ENCODE assay signal across 14 cellular contexts in the genomic region with DNA sequence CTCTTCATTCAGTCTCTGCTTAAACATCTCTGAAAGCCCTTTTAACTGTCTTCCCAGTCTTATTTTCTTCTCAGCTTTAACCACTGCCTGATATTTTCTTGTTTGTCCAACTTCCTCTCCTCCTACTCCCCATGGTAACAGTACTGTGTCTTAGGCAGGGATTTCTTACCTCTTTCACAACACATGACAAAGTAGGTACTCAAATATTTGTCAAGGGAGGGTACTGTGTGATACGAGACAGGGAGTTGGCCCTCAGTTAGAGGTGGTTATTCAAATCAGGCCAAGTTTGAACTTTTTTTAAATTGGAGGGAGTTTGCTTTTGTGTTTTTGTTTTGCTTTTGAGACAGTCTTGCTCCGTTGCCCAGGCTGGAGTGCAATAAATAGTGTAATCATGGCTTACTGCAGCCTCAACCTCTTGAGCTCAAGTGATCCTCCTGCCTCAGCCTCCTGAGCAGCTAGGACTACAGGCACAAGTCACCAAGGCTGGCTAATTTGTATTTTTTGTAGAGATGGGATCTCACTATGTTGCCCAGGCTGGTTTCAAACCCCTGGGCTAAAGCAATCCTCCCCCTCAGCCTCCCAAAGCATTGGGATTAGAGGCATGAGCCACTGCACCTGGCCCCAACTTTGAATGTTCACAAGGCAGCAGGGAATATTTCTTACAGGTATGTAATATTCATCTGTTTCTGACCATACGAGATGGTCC. TPM values are rescaled to one million over a fixed set of nuclear protein-coding genes. Genes with fewer than 3 reads are reported as not detected.
DNase-seq lines count a peak whose midpoint lies in the region; ATAC-seq and TF ChIP-seq lines count a peak whose summit lies in the region.
"Had no signal": no experiment of that assay in that cellular context is flagged by ENCODE, and none has a peak within 500 bp of the region (broad histone marks: within the 10 kb centered on the region; RNA-seq: fewer than 3 reads in every experiment).

No MANE protein-coding gene starts in this region.

- peaks cover 39% of the 10 kb centered on the region for H3K4me1 ChIP-seq in Caco-2
- peaks cover 7% of the 10 kb centered on the region for H3K4me1 ChIP-seq in colonic mucosa
- peaks cover 62% of the 10 kb centered on the region for H3K4me1 ChIP-seq in mucosa of stomach (ENCODE audit: control insufficient read depth, insufficient read depth, low read length)

- CTCF ChIA-PET in Caco-2 (lab: Charles Lee): no interaction called here

- no peaks in the 10 kb centered on the region for H3K9me3 Mint-ChIP-seq in Caco-2 (ENCODE audit: unreplicated experiment)
- no peaks in the 10 kb centered on the region for H3K9me3 Mint-ChIP-seq in stimulated activated naive B cell treated with anti-CD40 and anti-IgM and Interleukin-4, amounts not matched to agents 10 μg/mL and 1 μg/mL and 100 μg/mL, for 72 hours
- H3K9me3 Mint-ChIP-seq: CD8-positive, alpha-beta T cell; GM23338 had no signal

- H3K27me3 Mint-ChIP-seq in Caco-2 (ENCODE audit: insufficient read depth, unreplicated experiment): no peaks in the 10 kb centered on the region
- peaks cover 2 to 3% of the 10 kb centered on the region in 2 donors for H3K27me3 Mint-ChIP-seq in stimulated activated naive B cell treated with anti-CD40 and anti-IgM and Interleukin-4, amounts not matched to agents 10 μg/mL and 1 μg/mL and 100 μg/mL, for 72 hours
- H3K27me3 Mint-ChIP-seq: brain had no signal

- no TSS peak for BruUV-seq in Caco-2 (replicated peaks; lab: Mats Ljungman, UMichigan)

- peak overlapping the region; percentile 49 for H3K4me3 Mint-ChIP-seq in Caco-2 (ENCODE audit: unreplicated experiment)
- H3K4me3 Mint-ChIP-seq in stimulated activated naive B cell treated with anti-CD40 and anti-IgM and Interleukin-4, amounts not matched to agents 10 μg/mL and 1 μg/mL and 100 μg/mL, for 72 hours: no peak overlapping the region
- H3K4me3 Mint-ChIP-seq: brain; CD8-positive, alpha-beta T cell; GM23338 had no signal

- H3K4me3 ChIP-seq in Caco-2 (ENCODE audit: low read depth, low read length) (no peak overlapping the region), colonic mucosa (no peak overlapping the region), mucosa of stomach (ENCODE audit: low read length) (peak overlapping the region; percentile 32)
- H3K4me3 ChIP-seq: GM23338, smooth muscle cell had no signal

- ATAC-seq in GM21619 (IDR thresholded peaks at IDR 0.05; ENCODE audit: unreplicated experiment): no peak
- no peak for ATAC-seq in GM19023 (IDR thresholded peaks at IDR 0.05; ENCODE audit: unreplicated experiment)
- ATAC-seq in GM21737 (IDR thresholded peaks at IDR 0.05; ENCODE audit: unreplicated experiment): no peak
- ATAC-seq in stimulated activated naive B cell treated with anti-CD40 and anti-IgM and Interleukin-4, amounts not matched to agents 10 μg/mL and 1 μg/mL and 100 μg/mL, for 72 hours (replicated peaks): no peak
- ATAC-seq: CD8-positive, alpha-beta T cell had no signal

- peak overlapping the region; percentile 98 for H3K27ac Mint-ChIP-seq in Caco-2 (ENCODE audit: unreplicated experiment)
- no peak overlapping the region for H3K27ac Mint-ChIP-seq in stimulated activated naive B cell treated with anti-CD40 and anti-IgM and Interleukin-4, amounts not matched to agents 10 μg/mL and 1 μg/mL and 100 μg/mL, for 72 hours
- H3K27ac Mint-ChIP-seq: CD8-positive, alpha-beta T cell; GM23338 had no signal

- POLR2A ChIA-PET in Caco-2 (lab: Charles Lee): interaction anchor here (0.6 to 0.9 kb wide), 2 partner anchors 90 to 98 kb away, joined by 3 read pairs; no protein-coding TSS in a partner anchor

- TF ChIP-seq CTCF in Caco-2 (IDR thresholded peaks at IDR 0.05; ENCODE audit: insufficient read depth in 1 of 2, low read depth in 1 of 2, low read length in 1 of 2, severe bottlenecking in 1 of 2, unreplicated experiment in 1 of 2) (no peak), colonic mucosa (IDR thresholded peaks at IDR 0.05) (no peak)

- H3K36me3 ChIP-seq in Caco-2 (ENCODE audit: control insufficient read depth, insufficient read depth, low read length) (0 out of 2 replicates have a peak, but pooled peaks cover 2% of the 10 kb centered on the region), colonic mucosa (no peaks in the 10 kb centered on the region), mucosa of stomach (ENCODE audit: control insufficient read depth, insufficient read depth, low read length) (no peaks in the 10 kb centered on the region)

- H3K27me3 ChIP-seq in Caco-2 (replicated peaks; ENCODE audit: control insufficient read depth, insufficient read depth, low read length) (no peaks in the 10 kb centered on the region), colonic mucosa (no peaks in the 10 kb centered on the region), mucosa of stomach (ENCODE audit: control insufficient read depth, insufficient read depth, low read length) (no peaks in the 10 kb centered on the region)

- intact Hi-C loops in Caco-2 (cut with micrococcal nuclease; ENCODE audit: unreplicated experiment): loop anchor here (1.0 to 10.0 kb wide), 4 partner anchors 9 to 112 kb away; no protein-coding TSS in a partner anchor
- intact Hi-C loops in colonic mucosa (cut with DNase I): no loop called here

- H3K9ac ChIP-seq in colonic mucosa (ENCODE audit: low read depth in 2 of 2, low read length in 2 of 2) (peak overlapping the region in 1 of 2 donors; percentile 74), mucosa of stomach (ENCODE audit: low read length) (peak overlapping the region; percentile 87)

- H3K4me1 Mint-ChIP-seq in Caco-2 (ENCODE audit: low read depth, unreplicated experiment): peaks cover 24% of the 10 kb centered on the region
- no peaks in the 10 kb centered on the region for H3K4me1 Mint-ChIP-seq in stimulated activated naive B cell treated with anti-CD40 and anti-IgM and Interleukin-4, amounts not matched to agents 10 μg/mL and 1 μg/mL and 100 μg/mL, for 72 hours
- H3K4me1 Mint-ChIP-seq: brain had no signal

- H3K36me3 Mint-ChIP-seq in Caco-2 (ENCODE audit: insufficient read depth, unreplicated experiment): peaks cover 15% of the 10 kb centered on the region
- H3K36me3 Mint-ChIP-seq in stimulated activated naive B cell treated with anti-CD40 and anti-IgM and Interleukin-4, amounts not matched to agents 10 μg/mL and 1 μg/mL and 100 μg/mL, for 72 hours: no peaks in the 10 kb centered on the region
- H3K36me3 Mint-ChIP-seq: brain; CD8-positive, alpha-beta T cell had no signal

- DNase-seq in Caco-2: peak; percentile 46 to 80
- peak; percentile 73 for DNase-seq in NCI-H460 (ENCODE audit: extremely low read depth, low read depth)
- DNase-seq in colonic mucosa: no peak
- DNase-seq in stimulated activated naive B cell treated with anti-CD40 and anti-IgM and Interleukin-4, amounts not matched to agents 10 μg/mL and 1 μg/mL and 100 μg/mL, for 72 hours: no peak
- DNase-seq: CD8-positive, alpha-beta T cell; NCI-H2107 had no signal

- H3K9me3 ChIP-seq in Caco-2: no peaks in the 10 kb centered on the region
- H3K9me3 ChIP-seq in colonic mucosa: no peaks in the 10 kb centered on the region
- no peaks in the 10 kb centered on the region for H3K9me3 ChIP-seq in mucosa of stomach (ENCODE audit: control insufficient read depth, low read length)

- peak overlapping the region; percentile 83 for H3K27ac ChIP-seq in colonic mucosa

RNA-seq across cellular contexts. Expression of a gene that starts 2.5 kb away (rescaled TPM):
- total RNA-seq in Caco-2 (2022): 0.27 and 0.53 TPM in 2 replicates
- 0.07 TPM in 1 of 2 replicates, not detected in the other for total RNA-seq in NCI-H460 (2014; rRNA removed; shearing (Covaris generic))
- not detected in 2 replicates for polyA plus RNA-seq in NCI-H460 (2014; cell fraction: nucleus; rRNA removed)
- total RNA-seq in colonic mucosa: under 1 TPM; 0.19 to 0.62 TPM
- total RNA-seq: GM23338, myocyte, smooth muscle cell had no signal
- polyA plus RNA-seq: GM23338, smooth muscle cell had no signal

Comparison
In these comparisons a context has a peak if more than half of its experiments do, and no peak if none do; other contexts are left out.
1. DNase-seq: peak in Caco-2 (2 of 2) and NCI-H460 (single experiment); none in colonic mucosa (single experiment) and stimulated activated naive B cell treated with anti-CD40 and anti-IgM and Interleukin-4, amounts not matched to agents 10 μg/mL and 1 μg/mL and 100 μg/mL, for 72 hours (single experiment).